In genomic region chr17:8225813-8226535, GRCh38 we compare ENCODE assay signal across 8 cellular contexts. TPM values are rescaled to one million over a fixed set of nuclear protein-coding genes. Genes with fewer than 3 reads are reported as not detected.
DNase-seq lines count a peak whose midpoint lies in the region; ATAC-seq and TF ChIP-seq lines count a peak whose summit lies in the region.

No MANE protein-coding gene starts in this region.

- WGBS in gastroesophageal sphincter (ENCODE audit: low coverage in 1 of 2), 2 donors: 19 to 42% methylated on average over 12 to 15 of the region's 20 CpGs

- H3K4me1 Mint-ChIP-seq in progenitor cell of endocrine pancreas (ENCODE audit: low read depth): peaks cover 11% of the 10 kb centered on the region

- TF ChIP-seq POLR2A in gastroesophageal sphincter (IDR thresholded peaks at IDR 0.05): no peak

- H3K36me3 ChIP-seq in gastroesophageal sphincter (peaks cover 0 to 39% of the 10 kb centered on the region in 2 donors), MM.1S (replicated peaks; ENCODE audit: insufficient read depth, low read length) (0 out of 2 replicates have a peak, but pooled peaks cover 17% of the 10 kb centered on the region)

- H3K27me3 ChIP-seq in gastroesophageal sphincter: no peaks in the 10 kb centered on the region
- H3K27me3 ChIP-seq in MM.1S (replicated peaks; ENCODE audit: insufficient read depth, low read length): no peaks in the 10 kb centered on the region

- H2AFZ ChIP-seq in MM.1S (ENCODE audit: low read length): no peak overlapping the region

- H3K27me3 Mint-ChIP-seq in progenitor cell of endocrine pancreas: no peaks in the 10 kb centered on the region

- peaks cover 30% of the 10 kb centered on the region for H3F3A ChIP-seq in MM.1S (ENCODE audit: insufficient read depth, low read length)

- peak overlapping the region; percentile 24 to 77 (median 76) for H3K27ac ChIP-seq in gastroesophageal sphincter
- H3K27ac ChIP-seq in MM.1S (ENCODE audit: low read length): no peak overlapping the region

- H3K9me3 ChIP-seq in gastroesophageal sphincter (no peaks in the 10 kb centered on the region), MM.1S (replicated peaks; ENCODE audit: insufficient read depth, low read length) (no peaks in the 10 kb centered on the region)

- no peaks in the 10 kb centered on the region for H3K9me3 Mint-ChIP-seq in progenitor cell of endocrine pancreas (ENCODE audit: low read depth)

- TF ChIP-seq EP300 in gastroesophageal sphincter (IDR thresholded peaks at IDR 0.05): no peak

- peak; percentile 64 for DNase-seq in H4 (ENCODE audit: low spot score)
- DNase-seq in OCI-M2 (lab: John Stamatoyannopoulos, UW; ENCODE audit: unreplicated experiment): peak; percentile 92
- DNase-seq in activated T-helper 9 cell treated with anti-CD3 and anti-CD28 coated beads, Interleukin-2, amount 50 U/mL, for 16 hours (ENCODE audit: low read depth): peak; percentile 47
- DNase-seq in progenitor cell of endocrine pancreas (ENCODE audit: low spot score, unreplicated experiment): no peak
- no peak for DNase-seq in MM.1S

- peak overlapping the region; percentile 71 for H3K4me3 Mint-ChIP-seq in progenitor cell of endocrine pancreas (ENCODE audit: low read depth)

- H3K9ac ChIP-seq in MM.1S (ENCODE audit: low read length): no peak overlapping the region

- H3K4me1 ChIP-seq in gastroesophageal sphincter (peaks cover 0 to 52% (median 15%) of the 10 kb centered on the region in 3 donors), MM.1S (ENCODE audit: low read length) (peaks cover 5% of the 10 kb centered on the region; the same call in 1 of the 2 replicates)

- no peak overlapping the region for H3K4me2 ChIP-seq in MM.1S (ENCODE audit: low read depth, low read length)

- H4K20me1 ChIP-seq in MM.1S (ENCODE audit: insufficient read depth, low read length): no peaks in the 10 kb centered on the region

- H3K27ac Mint-ChIP-seq in progenitor cell of endocrine pancreas: peak overlapping the region; percentile 90

- no peak for ATAC-seq in gastroesophageal sphincter
- ATAC-seq in HG02678 (IDR thresholded peaks at IDR 0.05; ENCODE audit: unreplicated experiment): no peak
- ATAC-seq in GM21526 (IDR thresholded peaks at IDR 0.05; ENCODE audit: low FRiP score, unreplicated experiment): no peak

- H3K4me3 ChIP-seq in gastroesophageal sphincter: peak overlapping the region in 1 of 2 donors; percentile 40
- no peak overlapping the region for H3K4me3 ChIP-seq in MM.1S (ENCODE audit: low read length)

- no peaks in the 10 kb centered on the region for H3K9me2 ChIP-seq in MM.1S (replicated peaks; ENCODE audit: insufficient read depth, low read length)

- no peak for TF ChIP-seq CTCF in gastroesophageal sphincter (IDR thresholded peaks at IDR 0.05)
- TF ChIP-seq CTCF in progenitor cell of endocrine pancreas (IDR thresholded peaks at IDR 0.05; ENCODE audit: unreplicated experiment): no peak
- TF ChIP-seq CTCF in MM.1S (IDR thresholded peaks at IDR 0.05; ENCODE audit: low read length): no peak

- H3K79me2 ChIP-seq in MM.1S (ENCODE audit: low read length): no peaks in the 10 kb centered on the region

- peaks cover 19% of the 10 kb centered on the region for H3K36me3 Mint-ChIP-seq in progenitor cell of endocrine pancreas (ENCODE audit: insufficient read depth)

RNA-seq across cellular contexts. Expression of gene AURKB, which starts 15.6 kb away (rescaled TPM):
- total RNA-seq in H4 (2014; rRNA removed; shearing (Covaris generic)): 33.4 and 50.5 TPM in 2 replicates
- total RNA-seq in gastroesophageal sphincter (1 to 10 TPM in 2 of 4 donors, under 1 TPM in 2; 0.54 to 5.3 (median 2.4) TPM), progenitor cell of endocrine pancreas (52.7 and 54.9 TPM in 2 replicates)

RNA-seq across cellular contexts. Expression of gene CTC1, which starts 21.9 kb away (rescaled TPM):
- 3.0 and 3.3 TPM in 2 replicates for total RNA-seq in H4 (2014; rRNA removed; shearing (Covaris generic))
- total RNA-seq in gastroesophageal sphincter (10 to 100 TPM; 10.8 to 33.9 (median 14.7) TPM), progenitor cell of endocrine pancreas (86.5 and 97.0 TPM in 2 replicates)

RNA-seq across cellular contexts. Expression of gene PFAS, which starts 23.1 kb away (rescaled TPM):
- 13.5 and 18.4 TPM in 2 replicates for total RNA-seq in H4 (2014; rRNA removed; shearing (Covaris generic))
- total RNA-seq in gastroesophageal sphincter (10 to 100 TPM; 10.8 to 28.9 (median 16.0) TPM), progenitor cell of endocrine pancreas (110 and 112 TPM in 2 replicates)

RNA-seq across cellular contexts. Expression of gene BORCS6, which starts 36.0 kb away (rescaled TPM):
- 0.62 and 0.68 TPM in 2 replicates for total RNA-seq in H4 (2014; rRNA removed; shearing (Covaris generic))
- 10 to 100 TPM in 3 of 4 donors, 1 to 10 TPM in 1; 8.1 to 16.1 (median 12.4) TPM for total RNA-seq in gastroesophageal sphincter
- total RNA-seq in progenitor cell of endocrine pancreas: 5.2 and 5.3 TPM in 2 replicates

RNA-seq across cellular contexts. Expression of gene TMEM107, which starts 49.8 kb away (rescaled TPM):
- total RNA-seq in H4 (2014; rRNA removed; shearing (Covaris generic)): 1.7 and 13.3 TPM in 2 replicates
- total RNA-seq in gastroesophageal sphincter (10 to 100 TPM; 11.2 to 18.8 (median 15.5) TPM), progenitor cell of endocrine pancreas (24.6 and 28.1 TPM in 2 replicates)

Comparison
In these comparisons a context has a peak if more than half of its experiments do, and no peak if none do; other contexts are left out.
1. DNase-seq: peak in H4 (single experiment), OCI-M2 (single experiment) and activated T-helper 9 cell treated with anti-CD3 and anti-CD28 coated beads, Interleukin-2, amount 50 U/mL, for 16 hours (single experiment); none in progenitor cell of endocrine pancreas (single experiment) and MM.1S (single experiment).